ENCODE assay signal across 9 cellular contexts in the genomic region with DNA sequence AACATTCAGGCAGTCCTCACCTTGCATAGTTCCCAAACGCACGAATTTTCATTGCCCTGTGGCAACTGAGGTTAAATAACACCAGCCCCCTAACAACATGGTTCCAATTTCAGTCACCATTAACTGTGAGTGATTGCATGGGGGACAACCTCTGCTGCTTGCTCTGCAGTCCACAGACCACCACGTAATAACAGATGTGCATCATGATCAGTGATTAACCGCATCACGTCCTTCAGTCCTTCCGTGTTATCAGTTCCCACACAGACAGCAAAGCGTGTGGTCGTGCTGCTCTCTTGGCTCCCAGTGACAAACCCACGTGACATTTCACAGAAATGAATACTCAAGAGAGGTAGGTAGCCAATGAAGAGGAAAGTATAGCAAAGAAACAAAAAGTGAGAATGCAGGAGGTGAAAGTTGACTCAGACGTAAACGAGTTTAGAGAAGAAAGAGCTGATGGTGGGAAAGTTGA.
DNase-seq lines count a peak whose midpoint lies in the region; ATAC-seq and TF ChIP-seq lines count a peak whose summit lies in the region.
"Had no signal": no experiment of that assay in that cellular context is flagged by ENCODE, and none has a peak within 500 bp of the region (broad histone marks: within the 10 kb centered on the region; RNA-seq: fewer than 3 reads in every experiment).

No MANE protein-coding gene starts in this region.

- H3K23ac ChIP-seq in mesendoderm (ENCODE audit: low read length) = no peak overlapping the region

- peaks cover 2% of the 10 kb centered on the region for H3K4me1 ChIP-seq in mesendoderm (ENCODE audit: control insufficient read depth, low read depth, low read length)
- peaks cover 4% of the 10 kb centered on the region for H3K4me1 ChIP-seq in prostate gland (replicated peaks)

- ATAC-seq in GM18508 (IDR thresholded peaks at IDR 0.05; ENCODE audit: insufficient read depth, unreplicated experiment) = peak; percentile 83
- ATAC-seq in GM21528 (IDR thresholded peaks at IDR 0.05; ENCODE audit: low FRiP score, unreplicated experiment) = peak; percentile 88

- H3K36me3 ChIP-seq in mesendoderm (ENCODE audit: control insufficient read depth, insufficient read depth, low read length) (no peaks in the 10 kb centered on the region), prostate gland (no peaks in the 10 kb centered on the region)

- H3K79me2 ChIP-seq in mesendoderm (ENCODE audit: control insufficient read depth, insufficient read depth, low read length) = no peaks in the 10 kb centered on the region

- H3K4me3 ChIP-seq in mesendoderm (ENCODE audit: low read length) (no peak overlapping the region), prostate gland (no peak overlapping the region)
- H3K4me3 ChIP-seq: mucosa of descending colon had no signal

- no peak overlapping the region for H2BK5ac ChIP-seq in mesendoderm (ENCODE audit: low read length)

- TF ChIP-seq CTCF in prostate gland (IDR thresholded peaks at IDR 0.05) = no peak

- H3K9ac ChIP-seq in mesendoderm (ENCODE audit: low read length) = no peak overlapping the region

- no peak overlapping the region for H3K56ac ChIP-seq in mesendoderm (ENCODE audit: low read length)

- H3K27me3 ChIP-seq in mesendoderm (ENCODE audit: insufficient read depth, low read length, poor library complexity) (no peaks in the 10 kb centered on the region), prostate gland (replicated peaks; ENCODE audit: insufficient read depth) (no peaks in the 10 kb centered on the region)

- peak overlapping the region; percentile 45 for H2AK5ac ChIP-seq in mesendoderm (ENCODE audit: low read length)

- intact Hi-C loops in prostate gland (cut with DNase I) = no loop called here

- no peak overlapping the region for H3K4ac ChIP-seq in mesendoderm (ENCODE audit: low read depth, low read length)

- no peak overlapping the region for H4K8ac ChIP-seq in mesendoderm (ENCODE audit: low read depth, low read length)

- peak in 74 of 76 experiments; percentile 41 to 99 (median 90) for DNase-seq in HUDEP-2 (lab: John Stamatoyannopoulos, UW; ENCODE audit: unreplicated experiment in 76 of 76)
- DNase-seq in mesendoderm = no peak
- no peak for DNase-seq in iPS-NIHi11 (ENCODE audit: low spot score)
- no peak for DNase-seq in NCI-H510A (lab: John Stamatoyannopoulos, UW)
- no peak for DNase-seq in prostate gland (ENCODE audit: low spot score)
- no peak for DNase-seq in mesenteric fat pad (ENCODE audit: low spot score)
- DNase-seq: mucosa of descending colon had no signal

- no peaks in the 10 kb centered on the region for H3K79me1 ChIP-seq in mesendoderm (ENCODE audit: low read length)

- TF ChIP-seq POLR2A in prostate gland (IDR thresholded peaks at IDR 0.05) = no peak

- WGBS in mesendoderm (ENCODE audit: extremely low coverage, insufficient coverage, low lambda C conversion rate) = no CpG with 5 or more reads among the region's 11 CpGs
- WGBS in prostate gland = 65% methylated on average over 11 of the region's 11 CpGs

- H2BK120ac ChIP-seq in mesendoderm (ENCODE audit: low read depth, low read length) = no peak overlapping the region

- H3K27ac ChIP-seq in mesendoderm (ENCODE audit: low read depth, low read length) (no peak overlapping the region), prostate gland (no peak overlapping the region)

- no peak overlapping the region for H3K4me2 ChIP-seq in mesendoderm (ENCODE audit: low read length)

- no peak overlapping the region for H2BK15ac ChIP-seq in mesendoderm (replicated peaks; ENCODE audit: low read depth)

- no peak overlapping the region for H3K18ac ChIP-seq in mesendoderm (ENCODE audit: low read length)

- H4K5ac ChIP-seq in mesendoderm (ENCODE audit: low read length) = no peak overlapping the region

- no peaks in the 10 kb centered on the region for H3K9me3 ChIP-seq in prostate gland
- H3K9me3 ChIP-seq: mucosa of descending colon had no signal

Comparison
In these comparisons a context has a peak if more than half of its experiments do, and no peak if none do; other contexts are left out.
1. DNase-seq: peak in HUDEP-2 (74 of 76); none in mesendoderm (single experiment), iPS-NIHi11 (single experiment), NCI-H510A (single experiment), prostate gland (single experiment) and mesenteric fat pad (single experiment).